In genomic region chr1:18088077-18088594, GRCh38 we compare ENCODE assay signal across 27 cellular contexts. TPM values are rescaled to one million over a fixed set of nuclear protein-coding genes. Genes with fewer than 3 reads are reported as not detected.
"Had no signal": no experiment of that assay in that cellular context is flagged by ENCODE, and none has a peak within 500 bp of the region (broad histone marks: within the 10 kb centered on the region; RNA-seq: fewer than 3 reads in every experiment).

No MANE protein-coding gene starts in this region.

- H3K36me3 Mint-ChIP-seq: activated naive CD4-positive, alpha-beta T cell treated with anti-CD3 and anti-CD28 coated beads, Interleukin-2, amount 10 ng/mL, durations not matched to agents 7 days and 5 days; activated naive CD8-positive, alpha-beta T cell treated with anti-CD3 and anti-CD28 coated beads for 36 hours had no signal

- H3K4me3 ChIP-seq: cardiac muscle cell, Peyer's patch, SJSA1 had no signal

- H3K4me2 ChIP-seq: KMS-11 had no signal

- H3K27me3 Mint-ChIP-seq: activated CD4-positive, alpha-beta memory T cell treated with anti-CD3 and anti-CD28 coated beads, Interleukin-2, amount 10 ng/mL, durations not matched to agents 7 days and 5 days had no signal

- H3K27ac Mint-ChIP-seq: activated CD4-positive, alpha-beta memory T cell treated with anti-CD3 and anti-CD28 coated beads, Interleukin-2, amount 10 ng/mL, durations not matched to agents 7 days and 5 days; activated CD4-positive, alpha-beta T cell treated with anti-CD3 and anti-CD28 coated beads for 36 hours; activated naive CD4-positive, alpha-beta T cell treated with anti-CD3 and anti-CD28 coated beads, Interleukin-2, amount 10 ng/mL, durations not matched to agents 7 days and 5 days; activated naive CD8-positive, alpha-beta T cell treated with anti-CD3 and anti-CD28 coated beads for 36 hours; activated T-cell treated with anti-CD3 and anti-CD28 coated beads, Interleukin-2, amount 50 U/mL, for 72 hours; activated T-helper 2 cell treated with anti-CD3 and anti-CD28 coated beads, Interferon-gamma antibody, Interleukin-2, Interleukin-4, amounts not matched to agents 10 μg/mL and 5 μg/mL and 100 μg/mL, durations not matched to agents 14 hours and 24 hours and 36 hours; T-helper 17 cell had no signal

- DNase-seq: activated CD4-positive, alpha-beta memory T cell treated with anti-CD3 and anti-CD28 coated beads, Interleukin-2, amount 10 ng/mL, durations not matched to agents 7 days and 5 days; activated CD4-positive, alpha-beta T cell treated with anti-CD3 and anti-CD28 coated beads for 36 hours; activated CD4-positive, alpha-beta T cell treated with anti-CD3 and anti-CD28 coated beads, Interleukin-2, amount 50 U/mL, for 1 hour; activated CD4-positive, CD25-positive, alpha-beta regulatory T cell; activated CD8-positive, alpha-beta memory T cell treated with anti-CD3 and anti-CD28 coated beads, Interleukin-2, amount 50 U/mL, for 4 hours; activated gamma-delta T cell treated with Interleukin-2 at 50 U/mL for 16 hours; activated naive CD4-positive, alpha-beta T cell treated with anti-CD3 and anti-CD28 coated beads, Interleukin-2, amount 10 ng/mL, durations not matched to agents 7 days and 5 days; activated naive CD8-positive, alpha-beta T cell treated with anti-CD3 and anti-CD28 coated beads for 36 hours; activated T-cell treated with anti-CD3 and anti-CD28 coated beads, Interleukin-2, amount 50 U/mL, for 72 hours; brain microvascular endothelial cell; cerebellar nuclear complex; NCI-H1105 treated with DMSO at 0.1 percent for 48 hours; NCI-H1436 treated with DMSO at 0.1 percent for 48 hours; NCI-H187; NCI-H2081; NCI-H2171 treated with DMSO at 0.1 percent for 48 hours; NCI-H510A treated with DMSO at 0.1 percent for 48 hours; Peyer's patch; Right ventricle myocardium superior; T-helper 17 cell; T-helper 9 cell had no signal

- H3K27me3 ChIP-seq: brain microvascular endothelial cell, cardiac muscle cell, Peyer's patch, SJSA1 had no signal

- H3K9me3 Mint-ChIP-seq: activated CD4-positive, alpha-beta memory T cell treated with anti-CD3 and anti-CD28 coated beads, Interleukin-2, amount 10 ng/mL, durations not matched to agents 7 days and 5 days; activated naive CD4-positive, alpha-beta T cell treated with anti-CD3 and anti-CD28 coated beads, Interleukin-2, amount 10 ng/mL, durations not matched to agents 7 days and 5 days; activated naive CD8-positive, alpha-beta T cell treated with anti-CD3 and anti-CD28 coated beads for 36 hours; activated T-cell treated with anti-CD3 and anti-CD28 coated beads, Interleukin-2, amount 50 U/mL, for 72 hours; activated T-helper 2 cell treated with anti-CD3 and anti-CD28 coated beads, Interferon-gamma antibody, Interleukin-2, Interleukin-4, amounts not matched to agents 10 μg/mL and 5 μg/mL and 100 μg/mL, durations not matched to agents 14 hours and 24 hours and 36 hours had no signal

- H3K4me1 Mint-ChIP-seq: activated CD4-positive, alpha-beta memory T cell treated with anti-CD3 and anti-CD28 coated beads, Interleukin-2, amount 10 ng/mL, durations not matched to agents 7 days and 5 days; activated CD4-positive, alpha-beta T cell treated with anti-CD3 and anti-CD28 coated beads for 36 hours; activated naive CD4-positive, alpha-beta T cell treated with anti-CD3 and anti-CD28 coated beads, Interleukin-2, amount 10 ng/mL, durations not matched to agents 7 days and 5 days; activated naive CD8-positive, alpha-beta T cell treated with anti-CD3 and anti-CD28 coated beads for 36 hours had no signal

- H3K27ac ChIP-seq: brain microvascular endothelial cell, cardiac muscle cell, KMS-11, Peyer's patch, RWPE1, SJSA1 had no signal

- ATAC-seq: activated CD4-positive, alpha-beta T cell treated with anti-CD3 and anti-CD28 coated beads for 36 hours; activated T-cell treated with anti-CD3 and anti-CD28 coated beads, Interleukin-2, amount 50 U/mL, for 72 hours; T-helper 17 cell had no signal

- H3K36me3 ChIP-seq: brain microvascular endothelial cell, cardiac muscle cell, Peyer's patch, SJSA1 had no signal

- H3K4me1 ChIP-seq: Peyer's patch, SJSA1 had no signal

- H3K4me3 Mint-ChIP-seq: activated CD4-positive, alpha-beta memory T cell treated with anti-CD3 and anti-CD28 coated beads, Interleukin-2, amount 10 ng/mL, durations not matched to agents 7 days and 5 days; activated CD4-positive, alpha-beta T cell treated with anti-CD3 and anti-CD28 coated beads for 36 hours; activated naive CD4-positive, alpha-beta T cell treated with anti-CD3 and anti-CD28 coated beads, Interleukin-2, amount 10 ng/mL, durations not matched to agents 7 days and 5 days; activated naive CD8-positive, alpha-beta T cell treated with anti-CD3 and anti-CD28 coated beads for 36 hours; activated T-cell treated with anti-CD3 and anti-CD28 coated beads, Interleukin-2, amount 50 U/mL, for 72 hours; T-helper 17 cell had no signal

RNA-seq across cellular contexts. Expression of gene IGSF21, which starts 19.5 kb away (rescaled TPM):
- total RNA-seq: activated CD4-positive, alpha-beta memory T cell treated with anti-CD3 and anti-CD28 coated beads, Interleukin-2, amount 10 ng/mL, durations not matched to agents 7 days and 5 days; activated CD4-positive, alpha-beta T cell treated with anti-CD3 and anti-CD28 coated beads for 36 hours; activated naive CD8-positive, alpha-beta T cell treated with anti-CD3 and anti-CD28 coated beads for 36 hours; activated T-cell treated with anti-CD3 and anti-CD28 coated beads, Interleukin-2, amount 50 U/mL, for 72 hours; activated T-helper 2 cell treated with anti-CD3 and anti-CD28 coated beads, Interferon-gamma antibody, Interleukin-2, Interleukin-4, amounts not matched to agents 10 μg/mL and 5 μg/mL and 100 μg/mL, durations not matched to agents 14 hours and 24 hours and 36 hours; MCF 10A; Peyer's patch; SJSA1; T-helper 17 cell had no signal
- polyA plus RNA-seq: cardiac muscle cell had no signal
